ENCODE assay signal across 1 cellular context in genomic region chr3:10351013-10351735, GRCh38.
TF ChIP-seq lines count a peak whose summit lies in the region.

No MANE protein-coding gene starts in this region.

TF ChIP-seq in K562, 482 proteins besides CTCF, POLR2A, EP300 and RAD21 (continued from another document):
- TF ChIP-seq ZHX1 (conservative IDR thresholded peaks at IDR 0.05; ENCODE audit: low read length) (no peak), FOS (IDR thresholded peaks at IDR 0.05; ENCODE audit: extremely low read depth, insufficient read length) (peak; percentile 42), POLR2H (tag; IDR thresholded peaks at IDR 0.05; ENCODE audit: low read depth) (no peak), TARDBP (IDR thresholded peaks at IDR 0.05) (no peak), LCOR (CRISPR knock-in tag; IDR thresholded peaks at IDR 0.05) (no peak), PKNOX1 (IDR thresholded peaks at IDR 0.05) (peak; percentile 94), PBX2 (CRISPR knock-in tag; IDR thresholded peaks at IDR 0.05; ENCODE audit: low read depth) (peak; percentile 39; the same call in 1 of the 2 replicates), PBX2 (tag; conservative IDR thresholded peaks at IDR 0.05; ENCODE audit: low read depth) (peak; percentile 68), FIP1L1 (IDR thresholded peaks at IDR 0.05; ENCODE audit: low read depth, low read length, poor library complexity, severe bottlenecking) (no peak), E4F1 (CRISPR knock-in tag; IDR thresholded peaks at IDR 0.05; ENCODE audit: borderline replicate concordance) (no peak)
